Comparison of ENCODE assay signal across 10 cellular contexts in genomic region chr22:21420180-21420763, GRCh38. TPM values are rescaled to one million over a fixed set of nuclear protein-coding genes. Genes with fewer than 3 reads are reported as not detected.
DNase-seq lines count a peak whose midpoint lies in the region; ATAC-seq, FAIRE-seq and TF ChIP-seq lines count a peak whose summit lies in the region.
"Not testable (repeated sequence)": the region's sequence is repeated elsewhere in the genome, so short reads cannot be mapped to it uniquely, and the experiment has no call there.
"Had no signal": no experiment of that assay in that cellular context is flagged by ENCODE, and none has a peak within 500 bp of the region (broad histone marks: within the 10 kb centered on the region; RNA-seq: fewer than 3 reads in every experiment).

No MANE protein-coding gene starts in this region.

- not testable (repeated sequence) for H3K4me1 ChIP-seq in Loucy (ENCODE audit: insufficient read depth, low read length, poor library complexity, severe bottlenecking); lung (ENCODE audit: control insufficient read depth in 2 of 2, insufficient read depth in 2 of 2, low read length in 2 of 2); pancreas; testis

- ATAC-seq in CD4-positive, alpha-beta T cell (ENCODE audit: poor library complexity), result peak; percentile 82
- peak; percentile 68 for ATAC-seq in activated CD4-positive, alpha-beta T cell treated with anti-CD3 and anti-CD28 coated beads for 36 hours
- peak; percentile 55 for ATAC-seq in activated naive CD8-positive, alpha-beta T cell treated with anti-CD3 and anti-CD28 coated beads, Interleukin-2, amount 10 ng/mL, durations not matched to agents 7 days and 5 days (ENCODE audit: low read depth)
- ATAC-seq in Right ventricle myocardium inferior (peak; percentile 21), lung (ENCODE audit: insufficient read depth, low FRiP score) (peak; percentile 44), pancreas (peak; percentile 44 to 75 (median 64))

- not testable (repeated sequence) for H2AFZ ChIP-seq in Loucy (ENCODE audit: low read length)

- H3K36me3 Mint-ChIP-seq in CD4-positive, alpha-beta T cell (ENCODE audit: low read depth); activated CD4-positive, alpha-beta T cell treated with anti-CD3 and anti-CD28 coated beads for 36 hours (ENCODE audit: low read depth); activated naive CD8-positive, alpha-beta T cell treated with anti-CD3 and anti-CD28 coated beads, Interleukin-2, amount 10 ng/mL, durations not matched to agents 7 days and 5 days: not testable (repeated sequence)

- WGBS in lung, 2 donors, result 14 to 16% methylated on average over 3 to 5 of the region's 19 CpGs
- WGBS in pancreas, 2 donors, result 5 to 10% methylated on average over 5 of the region's 19 CpGs
- WGBS in testis, 2 donors, result 29% methylated on average over 5 of the region's 19 CpGs; no CpG with 5 or more reads in 1 of the 2 donors

- CTCF ChIA-PET in CD4-positive, alpha-beta T cell (lab: Charles Lee); activated CD4-positive, alpha-beta T cell treated with anti-CD3 and anti-CD28 coated beads for 36 hours (lab: Charles Lee): not testable (repeated sequence)

- not testable (repeated sequence) for H3K79me2 ChIP-seq in Loucy (ENCODE audit: insufficient read depth, low read length)

- H3K9me3 ChIP-seq in CD4-positive, alpha-beta T cell (ENCODE audit: control insufficient read depth, low read length); Loucy (ENCODE audit: insufficient read depth, low read depth, low read length); lung (ENCODE audit: control insufficient read depth in 2 of 2, insufficient read depth in 1 of 2, low read length in 1 of 2); pancreas; testis: not testable (repeated sequence)

- H3K9me2 ChIP-seq in Loucy (replicated peaks; ENCODE audit: low read depth, low read length), result not testable (repeated sequence)

- H3K9ac ChIP-seq in Loucy (ENCODE audit: low read depth, low read length, poor library complexity, severe bottlenecking), result not testable (repeated sequence)

- H3K27ac Mint-ChIP-seq in CD4-positive, alpha-beta T cell; activated CD4-positive, alpha-beta T cell treated with anti-CD3 and anti-CD28 coated beads for 36 hours; activated naive CD8-positive, alpha-beta T cell treated with anti-CD3 and anti-CD28 coated beads, Interleukin-2, amount 10 ng/mL, durations not matched to agents 7 days and 5 days: not testable (repeated sequence)

- not testable (repeated sequence) for H3K4me3 Mint-ChIP-seq in CD4-positive, alpha-beta T cell; activated CD4-positive, alpha-beta T cell treated with anti-CD3 and anti-CD28 coated beads for 36 hours; activated naive CD8-positive, alpha-beta T cell treated with anti-CD3 and anti-CD28 coated beads, Interleukin-2, amount 10 ng/mL, durations not matched to agents 7 days and 5 days

- H3F3A ChIP-seq in Loucy (ENCODE audit: low read depth), result not testable (repeated sequence)

- DNase-seq in CD4-positive, alpha-beta T cell, result peak in 1 of 10 experiments; percentile 29
- peak; percentile 9 for DNase-seq in activated CD4-positive, alpha-beta T cell treated with anti-CD3 and anti-CD28 coated beads for 36 hours
- not testable (repeated sequence) for DNase-seq in activated naive CD8-positive, alpha-beta T cell treated with anti-CD3 and anti-CD28 coated beads, Interleukin-2, amount 10 ng/mL, durations not matched to agents 7 days and 5 days; Right ventricle myocardium inferior (ENCODE audit: missing footprints); lung (ENCODE audit: low spot score)
- DNase-seq in pancreas (peak in 4 of 6 donors; percentile 21 to 26 (median 22)), testis (peak; percentile 44)

- not testable (repeated sequence) for H3K36me3 ChIP-seq in Loucy (ENCODE audit: insufficient read depth, low read length); lung (ENCODE audit: control insufficient read depth in 2 of 2, insufficient read depth in 2 of 2, low read length in 2 of 2); pancreas; testis (ENCODE audit: low read depth, missing control alignments)

- H3K4me2 ChIP-seq in Loucy (ENCODE audit: low read depth, low read length, poor library complexity, severe bottlenecking), result peak overlapping the region; percentile 63

- H4K20me1 ChIP-seq in Loucy (ENCODE audit: insufficient read depth, low read length, poor library complexity, severe bottlenecking), result not testable (repeated sequence)

- POLR2A ChIA-PET in CD4-positive, alpha-beta T cell (lab: Charles Lee); activated CD4-positive, alpha-beta T cell treated with anti-CD3 and anti-CD28 coated beads for 36 hours (lab: Charles Lee); activated naive CD8-positive, alpha-beta T cell treated with anti-CD3 and anti-CD28 coated beads, Interleukin-2, amount 10 ng/mL, durations not matched to agents 7 days and 5 days (lab: Charles Lee): not testable (repeated sequence)

- FAIRE-seq in pancreas (lab: Jason Lieb, UNC), result not testable (repeated sequence)

- not testable (repeated sequence) for TF ChIP-seq CTCF in CD4-positive, alpha-beta T cell (IDR thresholded peaks at IDR 0.05); Loucy (conservative IDR thresholded peaks at IDR 0.05; ENCODE audit: low read length); lung (IDR thresholded peaks at IDR 0.05; ENCODE audit: control extremely low read depth, extremely low read depth); pancreas (IDR thresholded peaks at IDR 0.05); testis (IDR thresholded peaks at IDR 0.05)

- H3K27ac ChIP-seq in CD4-positive, alpha-beta T cell (ENCODE audit: low read depth, low read length); lung (ENCODE audit: low read depth in 1 of 2, low read length in 1 of 2); pancreas; testis: not testable (repeated sequence)

- not testable (repeated sequence) for TF ChIP-seq POLR2A in testis (IDR thresholded peaks at IDR 0.05)

- H3K27me3 ChIP-seq in CD4-positive, alpha-beta T cell (ENCODE audit: control insufficient read depth, insufficient read depth, low read length); Loucy (ENCODE audit: insufficient read depth, low read length, poor library complexity, severe bottlenecking); lung (ENCODE audit: control insufficient read depth, insufficient read depth); pancreas; testis: not testable (repeated sequence)

- H3K27me3 Mint-ChIP-seq in CD4-positive, alpha-beta T cell; activated CD4-positive, alpha-beta T cell treated with anti-CD3 and anti-CD28 coated beads for 36 hours; activated naive CD8-positive, alpha-beta T cell treated with anti-CD3 and anti-CD28 coated beads, Interleukin-2, amount 10 ng/mL, durations not matched to agents 7 days and 5 days: not testable (repeated sequence)

- not testable (repeated sequence) for H3K9me3 Mint-ChIP-seq in CD4-positive, alpha-beta T cell; activated CD4-positive, alpha-beta T cell treated with anti-CD3 and anti-CD28 coated beads for 36 hours (ENCODE audit: low read depth); activated naive CD8-positive, alpha-beta T cell treated with anti-CD3 and anti-CD28 coated beads, Interleukin-2, amount 10 ng/mL, durations not matched to agents 7 days and 5 days

- peak overlapping the region; percentile 57 for H3K4me3 ChIP-seq in Loucy (ENCODE audit: low read length, poor library complexity, severe bottlenecking)
- H3K4me3 ChIP-seq in lung, pancreas, testis: not testable (repeated sequence)

- not testable (repeated sequence) for H3K4me1 Mint-ChIP-seq in CD4-positive, alpha-beta T cell (ENCODE audit: low read depth); activated CD4-positive, alpha-beta T cell treated with anti-CD3 and anti-CD28 coated beads for 36 hours; activated naive CD8-positive, alpha-beta T cell treated with anti-CD3 and anti-CD28 coated beads, Interleukin-2, amount 10 ng/mL, durations not matched to agents 7 days and 5 days

- intact Hi-C loops in CD4-positive, alpha-beta T cell (cut with DNase I, micrococcal nuclease); activated CD4-positive, alpha-beta T cell treated with anti-CD3 and anti-CD28 coated beads for 36 hours (cut with DNase I, micrococcal nuclease); Right ventricle myocardium inferior (cut with DNase I); pancreas (cut with DNase I); testis (cut with DNase I; ENCODE audit: low total_unique reads): not testable (repeated sequence)

RNA-seq across cellular contexts. Expression of gene HIC2, which starts 3.1 kb away (rescaled TPM):
- total RNA-seq in CD4-positive, alpha-beta T cell, result 10 to 100 TPM in 1 of 2 experiments, 1 to 10 TPM in 1; 10.0 TPM
- 1 to 10 TPM; 4.1 to 4.2 TPM for total RNA-seq in activated CD4-positive, alpha-beta T cell treated with anti-CD3 and anti-CD28 coated beads for 36 hours
- 1 to 10 TPM; 6.8 to 7.0 TPM for total RNA-seq in activated naive CD8-positive, alpha-beta T cell treated with anti-CD3 and anti-CD28 coated beads, Interleukin-2, amount 10 ng/mL, durations not matched to agents 7 days and 5 days
- 1.4 TPM for total RNA-seq in Right ventricle myocardium inferior
- 1 to 10 TPM; 3.8 to 6.1 TPM for total RNA-seq in lung
- polyA plus RNA-seq in lung, result 1 to 10 TPM; 1.8 to 1.9 TPM
- total RNA-seq in pancreas, result 1 to 10 TPM; 1.8 to 2.7 (median 2.2) TPM
- polyA plus RNA-seq in pancreas, result 1 to 10 TPM; 1.5 to 1.9 TPM
- total RNA-seq in testis, result 10 to 100 TPM; 24.0 to 24.4 TPM
- polyA plus RNA-seq in testis (ENCODE audit: insufficient read depth, low read depth, low replicate concordance), result 11.1 TPM

RNA-seq across cellular contexts. Expression of gene RIMBP3B, which starts 36.7 kb away (rescaled TPM):
- under 1 TPM; 0.11 to 0.36 TPM for total RNA-seq in CD4-positive, alpha-beta T cell
- under 1 TPM; 0.35 to 0.41 TPM for total RNA-seq in activated CD4-positive, alpha-beta T cell treated with anti-CD3 and anti-CD28 coated beads for 36 hours
- 1 to 10 TPM in 1 of 2 experiments, under 1 TPM in 1; 0.89 to 1.1 TPM for total RNA-seq in activated naive CD8-positive, alpha-beta T cell treated with anti-CD3 and anti-CD28 coated beads, Interleukin-2, amount 10 ng/mL, durations not matched to agents 7 days and 5 days
- 0.08 TPM for total RNA-seq in Right ventricle myocardium inferior
- total RNA-seq in lung, result under 1 TPM; 0.09 to 0.21 TPM
- under 1 TPM in 1 of 2 donors, not detected in 1; 0.08 TPM for polyA plus RNA-seq in lung
- total RNA-seq in pancreas, result under 1 TPM in 2 of 6 donors, not detected in 4; 0.14 to 0.22 TPM
- under 1 TPM in 1 of 2 donors, not detected in 1; 0.05 TPM for polyA plus RNA-seq in pancreas
- 10 to 100 TPM; 12.1 to 16.9 TPM for total RNA-seq in testis
- 32.9 TPM for polyA plus RNA-seq in testis (ENCODE audit: insufficient read depth, low read depth, low replicate concordance)
- total RNA-seq: activated T-helper 2 cell treated with anti-CD3 and anti-CD28 coated beads, Interferon-gamma antibody, Interleukin-2, Interleukin-4, amounts not matched to agents 10 μg/mL and 5 μg/mL and 100 μg/mL, durations not matched to agents 14 hours and 24 hours and 36 hours; bronchial epithelial cell had no signal

RNA-seq across cellular contexts. Expression of gene TMEM191C, which starts 46.9 kb away (rescaled TPM):
- total RNA-seq in CD4-positive, alpha-beta T cell, result 1 to 10 TPM; 3.9 to 4.3 TPM
- total RNA-seq in activated CD4-positive, alpha-beta T cell treated with anti-CD3 and anti-CD28 coated beads for 36 hours, result 1 to 10 TPM; 1.0 to 1.1 TPM
- 1 to 10 TPM; 5.1 to 5.4 TPM for total RNA-seq in activated naive CD8-positive, alpha-beta T cell treated with anti-CD3 and anti-CD28 coated beads, Interleukin-2, amount 10 ng/mL, durations not matched to agents 7 days and 5 days
- total RNA-seq in Right ventricle myocardium inferior, result 1.2 TPM
- 1 to 10 TPM in 1 of 2 donors, under 1 TPM in 1; 0.31 to 4.7 TPM for total RNA-seq in lung
- 1 to 10 TPM; 1.7 to 2.3 TPM for polyA plus RNA-seq in lung
- under 1 TPM in 5 of 6 donors, not detected in 1; 0.20 to 0.55 (median 0.51) TPM for total RNA-seq in pancreas
- 1 to 10 TPM in 1 of 2 donors, under 1 TPM in 1; 0.68 to 1.8 TPM for polyA plus RNA-seq in pancreas
- total RNA-seq in testis, result 10 to 100 TPM; 54.4 to 78.2 TPM
- 35.3 TPM for polyA plus RNA-seq in testis (ENCODE audit: insufficient read depth, low read depth, low replicate concordance)

Comparison
In these comparisons a context has a peak if more than half of its experiments do, and no peak if none do; other contexts are left out.
1. ATAC-seq: peak in every context shown above with its lines; median percentile 82 in CD4-positive, alpha-beta T cell; 68 in activated CD4-positive, alpha-beta T cell treated with anti-CD3 and anti-CD28 coated beads for 36 hours; 64 in pancreas; 55 in activated naive CD8-positive, alpha-beta T cell treated with anti-CD3 and anti-CD28 coated beads, Interleukin-2, amount 10 ng/mL, durations not matched to agents 7 days and 5 days; 44 in lung; 21 in Right ventricle myocardium inferior.
2. RNA of gene RIMBP3B, which starts 36.7 kb away (total RNA-seq): 12.1 to 16.9 TPM in testis; 0.89 to 1.1 TPM in activated naive CD8-positive, alpha-beta T cell treated with anti-CD3 and anti-CD28 coated beads, Interleukin-2, amount 10 ng/mL, durations not matched to agents 7 days and 5 days, 0.35 to 0.41 TPM in activated CD4-positive, alpha-beta T cell treated with anti-CD3 and anti-CD28 coated beads for 36 hours, 0.11 to 0.36 TPM in CD4-positive, alpha-beta T cell, 0.09 to 0.21 TPM in lung, 0.08 TPM in Right ventricle myocardium inferior (single experiment) and 0.14 to 0.22 TPM in pancreas; every median in the first group is over 4 times any median in the second.
3. RNA of gene TMEM191C, which starts 46.9 kb away (total RNA-seq): 54.4 to 78.2 TPM in testis; 5.1 to 5.4 TPM in activated naive CD8-positive, alpha-beta T cell treated with anti-CD3 and anti-CD28 coated beads, Interleukin-2, amount 10 ng/mL, durations not matched to agents 7 days and 5 days, 0.31 to 4.7 TPM in lung, 3.9 to 4.3 TPM in CD4-positive, alpha-beta T cell, 1.2 TPM in Right ventricle myocardium inferior (single experiment), 1.0 to 1.1 TPM in activated CD4-positive, alpha-beta T cell treated with anti-CD3 and anti-CD28 coated beads for 36 hours and 0.20 to 0.55 TPM in pancreas; every median in the first group is over 4 times any median in the second.